14 cellular contexts compared by ENCODE assay signal in the genomic region with DNA sequence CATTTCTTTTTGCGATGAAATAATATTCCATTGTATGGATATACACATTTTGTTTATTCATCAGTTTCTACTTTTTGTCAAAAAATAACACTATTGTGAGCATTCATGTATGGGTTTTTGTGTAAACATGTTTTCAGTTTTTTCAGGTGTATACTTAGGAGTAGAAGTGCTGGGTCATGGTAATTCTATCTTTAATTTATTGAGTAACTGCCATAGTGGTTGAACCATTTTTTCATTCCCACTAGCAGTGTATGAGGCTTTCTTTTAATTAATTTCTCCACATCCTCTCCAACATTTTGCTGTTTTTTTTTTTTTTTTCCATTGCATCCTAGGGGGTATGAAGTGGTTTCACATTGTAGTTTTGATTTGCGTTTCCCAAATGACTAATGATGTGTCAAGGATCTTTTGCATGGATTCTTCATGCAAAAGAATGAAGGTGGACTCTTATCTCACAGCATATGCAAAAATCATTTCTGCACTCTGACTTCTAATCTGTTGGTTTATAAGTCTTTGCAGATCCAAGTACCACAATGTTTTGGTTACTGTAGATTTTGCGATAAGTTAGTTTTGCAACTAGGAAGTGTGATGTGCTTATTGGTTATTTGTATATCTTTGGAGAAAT. TPM values are rescaled to one million over a fixed set of nuclear protein-coding genes. Genes with fewer than 3 reads are reported as not detected.
DNase-seq lines count a peak whose midpoint lies in the region; FAIRE-seq and TF ChIP-seq lines count a peak whose summit lies in the region.
"Had no signal": no experiment of that assay in that cellular context is flagged by ENCODE, and none has a peak within 500 bp of the region (broad histone marks: within the 10 kb centered on the region; RNA-seq: fewer than 3 reads in every experiment).

No MANE protein-coding gene starts in this region.

- TF ChIP-seq CTCF in Loucy (conservative IDR thresholded peaks at IDR 0.05; ENCODE audit: low read length): no peak
- no peak for TF ChIP-seq CTCF in astrocyte (IDR thresholded peaks at IDR 0.05; ENCODE audit: insufficient read depth, low read depth, low read length)

- DNase-seq in GM19239 (ENCODE audit: insufficient read length, low spot score): no peak
- DNase-seq in astrocyte (ENCODE audit: low read depth): peak; percentile 65
- DNase-seq in mesenchymal stem cell: peak; percentile 57
- no peak for DNase-seq in stimulated activated CD4-positive, alpha-beta T cell treated with anti-CD3 and anti-CD28 coated beads, Interleukin-4, amount 100 ng/mL, for 4 hours
- DNase-seq in SIG-M5 (lab: John Stamatoyannopoulos, UW): no peak
- DNase-seq in UCSD-AML1 (lab: John Stamatoyannopoulos, UW; ENCODE audit: unreplicated experiment): no peak
- DNase-seq: adrenal gland, dorsolateral prefrontal cortex, Kasumi-1, left colon, NCI-H2107, thyroid gland had no signal

- H2BK15ac ChIP-seq in mesenchymal stem cell (ENCODE audit: low read depth, poor library complexity, severe bottlenecking): no peak overlapping the region

- H3K9me3 Mint-ChIP-seq in astrocyte (ENCODE audit: unreplicated experiment): no peaks in the 10 kb centered on the region
- H3K9me3 Mint-ChIP-seq: neural crest cell had no signal

- H3K27me3 ChIP-seq in Loucy (ENCODE audit: insufficient read depth, low read length, poor library complexity, severe bottlenecking) (no peaks in the 10 kb centered on the region), astrocyte (ENCODE audit: insufficient read depth, low read length) (no peaks in the 10 kb centered on the region), mesenchymal stem cell (ENCODE audit: control insufficient read depth in 1 of 2, insufficient read depth in 1 of 2, low read length in 2 of 2) (no peaks in the 10 kb centered on the region)
- H3K27me3 ChIP-seq: adrenal gland, dorsolateral prefrontal cortex, thyroid gland had no signal

- no peaks in the 10 kb centered on the region for H3K9me2 ChIP-seq in Loucy (replicated peaks; ENCODE audit: low read depth, low read length)

- no peak overlapping the region for H2BK12ac ChIP-seq in mesenchymal stem cell (ENCODE audit: low read length in 2 of 2)

- H3K27ac ChIP-seq in astrocyte (ENCODE audit: low read depth, low read length) (peak overlapping the region; percentile 38), mesenchymal stem cell (ENCODE audit: low read length, poor library complexity, severe bottlenecking) (no peak overlapping the region)
- H3K27ac ChIP-seq: adrenal gland, dorsolateral prefrontal cortex, thyroid gland had no signal

- H3K18ac ChIP-seq in mesenchymal stem cell (ENCODE audit: low read depth in 1 of 2, low read length in 2 of 2): no peak overlapping the region

- no peak overlapping the region for H4K8ac ChIP-seq in mesenchymal stem cell (ENCODE audit: low read length)

- H3K23ac ChIP-seq in mesenchymal stem cell (ENCODE audit: low read length in 2 of 2): no peak overlapping the region

- peaks cover 1% of the 10 kb centered on the region for H3K79me1 ChIP-seq in mesenchymal stem cell (replicated peaks; ENCODE audit: low read length, poor library complexity, severe bottlenecking)

- no peak overlapping the region for H4K91ac ChIP-seq in mesenchymal stem cell (ENCODE audit: low read length)

- H3K4me1 ChIP-seq in Loucy (ENCODE audit: insufficient read depth, low read length, poor library complexity, severe bottlenecking) (peaks cover 59% of the 10 kb centered on the region), astrocyte (ENCODE audit: insufficient read depth, low read length) (peaks cover 18% of the 10 kb centered on the region), mesenchymal stem cell (ENCODE audit: control insufficient read depth, insufficient read depth, low read depth, low read length) (no peaks in the 10 kb centered on the region)

- H3F3A ChIP-seq in Loucy (ENCODE audit: low read depth): no peaks in the 10 kb centered on the region

- H2BK120ac ChIP-seq in mesenchymal stem cell (ENCODE audit: low read depth, low read length): no peak overlapping the region

- 58% methylated on average over 2 of the region's 3 CpGs for WGBS in mesenchymal stem cell

- H3K4ac ChIP-seq in mesenchymal stem cell (ENCODE audit: low read depth in 1 of 2, low read length in 2 of 2): no peak overlapping the region

- no peak overlapping the region for H3K14ac ChIP-seq in mesenchymal stem cell (ENCODE audit: low read length in 2 of 2)

- H3K27ac Mint-ChIP-seq in astrocyte (ENCODE audit: unreplicated experiment): no peak overlapping the region

- no peak overlapping the region for H3K4me3 Mint-ChIP-seq in astrocyte (ENCODE audit: unreplicated experiment)
- H3K4me3 Mint-ChIP-seq: neural crest cell had no signal

- peaks cover 61% of the 10 kb centered on the region for H4K20me1 ChIP-seq in Loucy (ENCODE audit: insufficient read depth, low read length, poor library complexity, severe bottlenecking)
- peaks cover 66% of the 10 kb centered on the region for H4K20me1 ChIP-seq in astrocyte (ENCODE audit: insufficient read depth, low read length)

- no peaks in the 10 kb centered on the region for H3K27me3 Mint-ChIP-seq in astrocyte (ENCODE audit: low read depth, unreplicated experiment)

- no peak overlapping the region for H2BK5ac ChIP-seq in mesenchymal stem cell (ENCODE audit: low read depth, low read length, poor library complexity, severe bottlenecking)

- H3K9me3 ChIP-seq in Loucy (ENCODE audit: insufficient read depth, low read depth, low read length) (no peaks in the 10 kb centered on the region), astrocyte (ENCODE audit: insufficient read depth, low read depth, low read length) (no peaks in the 10 kb centered on the region), mesenchymal stem cell (ENCODE audit: control insufficient read depth, low read length) (no peaks in the 10 kb centered on the region)
- H3K9me3 ChIP-seq: adrenal gland, thyroid gland had no signal

- H3K9ac ChIP-seq in Loucy (ENCODE audit: low read depth, low read length, poor library complexity, severe bottlenecking): no peak overlapping the region
- peak overlapping the region; percentile 16 for H3K9ac ChIP-seq in astrocyte (ENCODE audit: low read length)
- no peak overlapping the region for H3K9ac ChIP-seq in mesenchymal stem cell (ENCODE audit: low read length)

- H3K4me3 ChIP-seq in Loucy (ENCODE audit: low read length, poor library complexity, severe bottlenecking) (no peak overlapping the region), astrocyte (ENCODE audit: insufficient read depth, low read depth, low read length) (no peak overlapping the region), mesenchymal stem cell (ENCODE audit: insufficient read depth in 1 of 2, low read depth in 1 of 2, low read length in 2 of 2) (no peak overlapping the region)
- H3K4me3 ChIP-seq: adrenal gland, dorsolateral prefrontal cortex, thyroid gland had no signal

- no peak overlapping the region for H2AFZ ChIP-seq in Loucy (ENCODE audit: low read length)
- no peak overlapping the region for H2AFZ ChIP-seq in astrocyte (ENCODE audit: low read depth, low read length)
- H2AFZ ChIP-seq in mesenchymal stem cell (ENCODE audit: low read depth, low read length): no peak overlapping the region

- no peak overlapping the region for H2AK5ac ChIP-seq in mesenchymal stem cell (ENCODE audit: low read length, severe bottlenecking)

- H3K79me2 ChIP-seq in Loucy (ENCODE audit: insufficient read depth, low read length) (peaks cover 85% of the 10 kb centered on the region), astrocyte (ENCODE audit: insufficient read depth, low read length) (peaks cover 86% of the 10 kb centered on the region)

- H3K4me1 Mint-ChIP-seq in astrocyte (ENCODE audit: low read depth, unreplicated experiment): peaks cover 31% of the 10 kb centered on the region

- FAIRE-seq in GM19239 (lab: Jason Lieb, UNC): peak; percentile 21
- peak; percentile 87 for FAIRE-seq in astrocyte (lab: Jason Lieb, UNC)

- no peaks in the 10 kb centered on the region for H3K36me3 ChIP-seq in Loucy (ENCODE audit: insufficient read depth, low read length)
- no peaks in the 10 kb centered on the region for H3K36me3 ChIP-seq in astrocyte (ENCODE audit: insufficient read depth, low read length)
- no peaks in the 10 kb centered on the region for H3K36me3 ChIP-seq in mesenchymal stem cell (ENCODE audit: control insufficient read depth in 1 of 2, insufficient read depth in 2 of 2, low read depth in 1 of 2, low read length in 2 of 2)
- H3K36me3 ChIP-seq: adrenal gland, thyroid gland had no signal

- H3K36me3 Mint-ChIP-seq in astrocyte (ENCODE audit: low read depth, unreplicated experiment): no peaks in the 10 kb centered on the region

- H3K4me2 ChIP-seq in Loucy (ENCODE audit: low read depth, low read length, poor library complexity, severe bottlenecking): peak overlapping the region; percentile 11
- peak overlapping the region; percentile 59 for H3K4me2 ChIP-seq in astrocyte (ENCODE audit: low read length)
- H3K4me2 ChIP-seq in mesenchymal stem cell (ENCODE audit: low read length, poor library complexity, severe bottlenecking): no peak overlapping the region

RNA-seq across cellular contexts. Expression of gene ATP2C1, which starts 12.6 kb away (rescaled TPM):
- total RNA-seq in astrocyte: 132 TPM in 2 replicates
- polyA plus RNA-seq in mesenchymal stem cell (2013, experiment 1 of 2): 55.3 TPM
- polyA plus RNA-seq in mesenchymal stem cell (2013, experiment 2 of 2): 55.5 TPM

Comparison
In these comparisons a context has a peak if more than half of its experiments do, and no peak if none do; other contexts are left out.
1. DNase-seq: peak in astrocyte (single experiment) and mesenchymal stem cell (single experiment); none in GM19239 (single experiment), stimulated activated CD4-positive, alpha-beta T cell treated with anti-CD3 and anti-CD28 coated beads, Interleukin-4, amount 100 ng/mL, for 4 hours (0 of 2), SIG-M5 (single experiment) and UCSD-AML1 (single experiment).